10 cellular contexts compared by ENCODE assay signal in the genomic region with DNA sequence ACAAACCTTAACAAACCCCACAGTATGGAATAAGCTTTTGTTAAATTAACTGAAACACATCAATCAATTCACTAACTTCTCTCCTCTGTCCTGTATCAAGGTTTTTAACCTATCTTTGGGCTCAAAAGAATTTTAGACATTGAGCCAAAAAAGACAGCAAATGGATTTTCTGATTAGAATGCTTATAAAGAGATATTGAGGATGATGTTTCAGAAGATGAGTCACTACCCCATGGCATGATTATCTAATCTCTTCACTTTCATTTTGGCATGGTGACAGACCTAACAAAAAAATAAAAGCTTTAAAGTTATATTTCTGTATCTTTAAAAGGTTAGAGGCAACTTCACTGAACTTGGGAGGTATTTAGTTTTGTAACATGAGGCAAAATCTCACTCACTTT.
"Had no signal": no experiment of that assay in that cellular context is flagged by ENCODE, and none has a peak within 500 bp of the region (broad histone marks: within the 10 kb centered on the region; RNA-seq: fewer than 3 reads in every experiment).

No MANE protein-coding gene starts in this region.

- H3K36me3 ChIP-seq: lower lobe of right lung had no signal

- H3K9me3 ChIP-seq: lower lobe of right lung had no signal

- ATAC-seq: effector memory CD8-positive, alpha-beta T cell; lower lobe of right lung had no signal

- DNase-seq: activated CD4-positive, alpha-beta T cell treated with anti-CD3 and anti-CD28 coated beads, Interleukin-2, amount 50 U/mL, for 1 hour; amygdala; effector memory CD8-positive, alpha-beta T cell; left cardiac atrium; lower lobe of right lung; naive B cell; retina had no signal

- H3K27ac ChIP-seq: hepatocyte, lower lobe of right lung, parathyroid adenoma, skin epidermis had no signal

- H3K4me3 ChIP-seq: hepatocyte, lower lobe of right lung, skin epidermis had no signal

- H3K4me1 ChIP-seq: lower lobe of right lung, parathyroid adenoma had no signal
